8 cellular contexts compared by ENCODE assay signal in the genomic region with DNA sequence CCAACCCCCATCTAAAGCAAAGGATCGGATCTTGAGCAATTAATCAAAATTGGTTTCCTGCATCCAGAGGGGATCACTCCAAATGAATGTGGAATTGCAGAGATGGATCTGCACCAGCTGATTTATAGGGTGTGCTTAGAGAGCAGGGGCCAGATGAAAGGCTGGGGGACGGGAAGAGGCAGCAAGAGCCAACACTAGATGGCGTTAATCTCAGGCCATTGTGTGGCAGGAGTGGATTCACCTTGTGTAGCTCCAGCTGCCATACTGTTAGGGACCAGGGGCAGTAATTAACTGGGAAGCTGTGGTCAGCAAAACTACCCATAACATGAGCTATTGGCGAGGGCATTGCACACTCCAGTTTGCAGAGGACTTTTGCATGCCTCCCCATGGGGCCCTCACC. TPM values are rescaled to one million over a fixed set of nuclear protein-coding genes. Genes with fewer than 3 reads are reported as not detected.
DNase-seq lines count a peak whose midpoint lies in the region; ATAC-seq and TF ChIP-seq lines count a peak whose summit lies in the region.

No MANE protein-coding gene starts in this region.

- ATAC-seq in GM21528 (IDR thresholded peaks at IDR 0.05; ENCODE audit: low FRiP score, unreplicated experiment), result no peak
- ATAC-seq in HG02763 (IDR thresholded peaks at IDR 0.05; ENCODE audit: unreplicated experiment), result no peak

- WGBS in smooth muscle cell (ENCODE audit: low lambda C conversion rate), result 27% methylated on average over 4 of the region's 4 CpGs

- no peaks in the 10 kb centered on the region for H3K4me1 ChIP-seq in smooth muscle cell (ENCODE audit: low read depth)

- H2AFZ ChIP-seq in smooth muscle cell (ENCODE audit: low read depth), result no peak overlapping the region

- no peaks in the 10 kb centered on the region for H3K79me2 ChIP-seq in smooth muscle cell (ENCODE audit: low read depth)

- no peaks in the 10 kb centered on the region for H4K20me1 ChIP-seq in smooth muscle cell (ENCODE audit: low read depth)

- no peaks in the 10 kb centered on the region for H3F3A ChIP-seq in smooth muscle cell (ENCODE audit: low read depth)

- H3K27ac ChIP-seq in smooth muscle cell (ENCODE audit: low read depth), result no peak overlapping the region

- no peak overlapping the region for H3K9ac ChIP-seq in smooth muscle cell (ENCODE audit: low read depth)

- no peaks in the 10 kb centered on the region for H3K36me3 ChIP-seq in smooth muscle cell (ENCODE audit: low read depth)

- H3K4me2 ChIP-seq in smooth muscle cell, result no peak overlapping the region

- no peak overlapping the region for H3K4me3 ChIP-seq in smooth muscle cell

- H3K9me3 ChIP-seq in smooth muscle cell (replicated peaks; ENCODE audit: low read depth), result no peaks in the 10 kb centered on the region

- peaks cover under 1% of the 10 kb centered on the region for H3K27me3 ChIP-seq in smooth muscle cell (ENCODE audit: low read depth)

- DNase-seq in AG20443 (ENCODE audit: low spot score), result peak; percentile 37
- DNase-seq in GM20000 (ENCODE audit: low spot score), result peak; percentile 62
- DNase-seq in NCI-H748 (lab: John Stamatoyannopoulos, UW; ENCODE audit: unreplicated experiment), result peak; percentile 81
- DNase-seq in dermis microvascular lymphatic vessel endothelial cell (ENCODE audit: low read depth in 2 of 2), result peak; percentile 25 to 56
- no peak for DNase-seq in smooth muscle cell (lab: John Stamatoyannopoulos, UW; ENCODE audit: unreplicated experiment)
- no peak for DNase-seq in OCI-M2 (lab: John Stamatoyannopoulos, UW; ENCODE audit: unreplicated experiment)

- TF ChIP-seq CTCF in GM20000 (IDR thresholded peaks at IDR 0.05; ENCODE audit: extremely low read depth, missing control alignments) (peak; percentile 74), smooth muscle cell (IDR thresholded peaks at IDR 0.05; ENCODE audit: borderline replicate concordance, insufficient read depth, poor library complexity, severe bottlenecking) (peak; percentile 37)

RNA-seq across cellular contexts. Expression of gene SERPINH1, which starts 35.6 kb away (rescaled TPM):
- total RNA-seq in dermis microvascular lymphatic vessel endothelial cell, result 328 and 388 TPM in 2 replicates
- total RNA-seq in smooth muscle cell, result 2,653 and 2,895 TPM in 2 replicates
- 1,110 and 1,493 TPM in 2 replicates for polyA plus RNA-seq in smooth muscle cell

Comparison
In these comparisons a context has a peak if more than half of its experiments do, and no peak if none do; other contexts are left out.
1. DNase-seq: peak in AG20443 (single experiment), GM20000 (single experiment), NCI-H748 (single experiment) and dermis microvascular lymphatic vessel endothelial cell (2 of 2); none in smooth muscle cell (single experiment) and OCI-M2 (single experiment).